Comparison of ENCODE assay signal across 25 cellular contexts in the genomic region with DNA sequence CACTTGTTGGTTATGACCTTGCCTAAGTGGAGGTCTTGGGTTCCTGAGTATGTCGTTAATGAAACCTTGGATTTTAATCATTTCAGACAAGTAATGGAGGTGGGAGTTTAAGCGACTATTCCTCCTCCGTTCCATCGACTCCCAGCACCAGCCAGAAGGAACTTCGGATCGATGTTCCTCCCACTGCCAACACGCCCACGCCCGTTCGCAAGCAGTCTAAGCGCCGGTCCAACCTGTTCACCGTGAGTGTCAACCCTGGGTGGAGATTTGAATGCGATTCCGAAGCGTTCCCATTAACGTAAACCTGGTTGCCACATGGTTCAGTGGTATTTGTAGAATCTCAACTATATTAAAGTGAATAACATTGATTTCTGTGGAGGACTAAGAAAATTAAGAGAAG.
"Had no signal": no experiment of that assay in that cellular context is flagged by ENCODE, and none has a peak within 500 bp of the region (broad histone marks: within the 10 kb centered on the region; RNA-seq: fewer than 3 reads in every experiment).

No MANE protein-coding gene starts in this region.

- H3K27me3 Mint-ChIP-seq: natural killer cell treated with Interleukin-12 subunit alpha and Interleukin-12 subunit beta and Interleukin-15 and Interleukin-18, amount 100 ng/mL, for 72 hours had no signal

- H3K9me3 Mint-ChIP-seq: natural killer cell treated with Interleukin-12 subunit alpha and Interleukin-12 subunit beta and Interleukin-15 and Interleukin-18, amount 100 ng/mL, for 72 hours; nephron progenitor cell; neural crest cell; stimulated activated effector memory CD8-positive, alpha-beta T cell treated with anti-CD3 and anti-CD28 coated beads, Interleukin-12 subunit alpha, Interleukin-12 subunit beta, amount 100 ng/mL, for 72 hours; stimulated activated naive B cell treated with anti-CD40 and anti-IgM and Interleukin-4, amounts not matched to agents 10 μg/mL and 1 μg/mL and 100 μg/mL, for 72 hours; stimulated activated naive CD8-positive, alpha-beta T cell treated with anti-CD3 and anti-CD28 coated beads, Interleukin-15, Interleukin-2, amounts not matched to agents 100 ng/mL and 50 ng/mL, for 24 hours had no signal

- H3K27ac Mint-ChIP-seq: natural killer cell treated with Interleukin-12 subunit alpha and Interleukin-12 subunit beta and Interleukin-15 and Interleukin-18, amount 100 ng/mL, for 72 hours; nephron progenitor cell; stimulated activated effector memory CD8-positive, alpha-beta T cell treated with anti-CD3 and anti-CD28 coated beads, Interleukin-12 subunit alpha, Interleukin-12 subunit beta, amount 100 ng/mL, for 72 hours; stimulated activated naive B cell treated with anti-CD40 and anti-IgM and Interleukin-4, amounts not matched to agents 10 μg/mL and 1 μg/mL and 100 μg/mL, for 72 hours; stimulated activated naive CD8-positive, alpha-beta T cell treated with anti-CD3 and anti-CD28 coated beads, Interleukin-15, Interleukin-2, amounts not matched to agents 100 ng/mL and 50 ng/mL, for 24 hours had no signal

- ATAC-seq: natural killer cell treated with Interleukin-12 subunit alpha and Interleukin-12 subunit beta and Interleukin-15 and Interleukin-18, amount 100 ng/mL, for 72 hours; pancreas; right cardiac atrium; right lobe of liver; stimulated activated effector memory CD8-positive, alpha-beta T cell treated with anti-CD3 and anti-CD28 coated beads, Interleukin-12 subunit alpha, Interleukin-12 subunit beta, amount 100 ng/mL, for 72 hours; stimulated activated naive B cell treated with anti-CD40 and anti-IgM and Interleukin-4, amounts not matched to agents 10 μg/mL and 1 μg/mL and 100 μg/mL, for 72 hours had no signal

- H3K4me3 Mint-ChIP-seq: natural killer cell treated with Interleukin-12 subunit alpha and Interleukin-12 subunit beta and Interleukin-15 and Interleukin-18, amount 100 ng/mL, for 72 hours; nephron progenitor cell; neural crest cell; stimulated activated effector memory CD8-positive, alpha-beta T cell treated with anti-CD3 and anti-CD28 coated beads, Interleukin-12 subunit alpha, Interleukin-12 subunit beta, amount 100 ng/mL, for 72 hours; stimulated activated naive B cell treated with anti-CD40 and anti-IgM and Interleukin-4, amounts not matched to agents 10 μg/mL and 1 μg/mL and 100 μg/mL, for 72 hours; stimulated activated naive CD8-positive, alpha-beta T cell treated with anti-CD3 and anti-CD28 coated beads, Interleukin-15, Interleukin-2, amounts not matched to agents 100 ng/mL and 50 ng/mL, for 24 hours had no signal

- H3K27ac ChIP-seq: neutrophil, pancreas, prostate gland, right lobe of liver, sigmoid colon, stomach, thoracic aorta, thyroid gland, tibial nerve, upper lobe of left lung, vagina had no signal

- DNase-seq: nephron progenitor cell; right cardiac atrium; right lobe of liver; sigmoid colon; small intestine; stimulated activated CD4-positive, alpha-beta T cell treated with anti-CD3 and anti-CD28 coated beads, Interleukin-15, amount 100 ng/mL, for 24 hours; stimulated activated CD4-positive, alpha-beta T cell treated with anti-CD3 and anti-CD28 coated beads, Interleukin-2, amount 100 ng/mL, for 24 hours; stimulated activated CD4-positive, alpha-beta T cell treated with anti-CD3 and anti-CD28 coated beads, Interleukin-2, amount 100 ng/mL, for 48 hours; stimulated activated CD4-positive, alpha-beta T cell treated with anti-CD3 and anti-CD28 coated beads, Interleukin-4, amount 100 ng/mL, for 24 hours; stimulated activated naive B cell treated with anti-CD40 and anti-IgM and Interleukin-4, amounts not matched to agents 10 μg/mL and 1 μg/mL and 100 μg/mL, for 72 hours; stimulated activated naive CD4-positive, alpha-beta T cell treated with Interleukin-2 at 50 U/mL for 16 hours; stomach; thyroid gland; trophoblast cell had no signal

- H3K36me3 Mint-ChIP-seq: natural killer cell treated with Interleukin-12 subunit alpha and Interleukin-12 subunit beta and Interleukin-15 and Interleukin-18, amount 100 ng/mL, for 72 hours; stimulated activated naive B cell treated with anti-CD40 and anti-IgM and Interleukin-4, amounts not matched to agents 10 μg/mL and 1 μg/mL and 100 μg/mL, for 72 hours had no signal

- H3K4me1 Mint-ChIP-seq: nephron progenitor cell; neural crest cell; stimulated activated effector memory CD8-positive, alpha-beta T cell treated with anti-CD3 and anti-CD28 coated beads, Interleukin-12 subunit alpha, Interleukin-12 subunit beta, amount 100 ng/mL, for 72 hours; stimulated activated naive B cell treated with anti-CD40 and anti-IgM and Interleukin-4, amounts not matched to agents 10 μg/mL and 1 μg/mL and 100 μg/mL, for 72 hours had no signal
